Comparison of ENCODE assay signal across 8 cellular contexts in the genomic region with DNA sequence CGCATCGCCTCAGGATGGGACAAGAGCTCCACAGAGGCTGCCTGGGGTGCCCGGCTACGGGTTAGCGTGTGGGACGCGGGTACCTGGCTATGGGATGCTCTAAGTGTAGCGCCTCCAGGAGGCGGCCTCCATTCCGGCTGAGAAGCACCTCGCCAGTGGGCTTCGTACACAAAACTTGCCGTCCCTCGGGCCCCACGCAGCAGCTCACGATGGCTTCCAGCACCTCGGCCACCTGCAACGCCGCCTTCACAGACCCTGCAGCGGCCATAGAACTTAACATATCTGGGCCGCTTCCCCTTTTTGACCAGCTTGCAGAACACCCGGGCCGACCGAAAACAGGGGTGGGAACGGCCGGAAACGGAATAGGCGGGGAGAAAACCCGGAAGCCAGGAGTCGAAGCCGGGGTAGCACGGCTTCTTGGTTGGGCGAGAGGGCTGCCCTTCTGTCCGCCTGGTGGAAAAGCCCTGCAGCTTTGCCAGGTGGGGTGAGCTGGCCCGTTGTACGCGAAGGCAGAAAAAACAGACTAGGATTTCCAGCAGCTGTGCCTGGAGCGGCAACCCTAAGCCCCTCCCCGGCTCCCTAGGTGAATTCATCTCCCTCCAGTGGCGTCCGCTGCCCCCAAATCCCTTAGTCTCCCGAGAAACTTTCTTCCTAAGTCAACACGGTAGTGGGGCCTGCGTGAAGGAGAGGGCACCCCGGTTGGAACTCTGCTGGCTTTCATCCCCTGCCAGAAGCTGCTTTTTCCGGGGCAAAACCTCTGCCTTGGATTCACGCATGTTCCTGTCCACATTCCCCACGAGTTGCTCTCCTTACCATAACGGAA. TPM values are rescaled to one million over a fixed set of nuclear protein-coding genes. Genes with fewer than 3 reads are reported as not detected.
DNase-seq lines count a peak whose midpoint lies in the region; ATAC-seq and TF ChIP-seq lines count a peak whose summit lies in the region.

A gene (minus strand): TSS at position 337 of the 823 bp plus-strand sequence. CDS start 57 bp downstream, at position 280.

- no peaks in the 10 kb centered on the region for H3K27me3 Mint-ChIP-seq in naive thymus-derived CD4-positive, alpha-beta T cell
- H3K27me3 Mint-ChIP-seq in stimulated activated naive B cell treated with anti-CD40 and anti-IgM and Interleukin-4, amounts not matched to agents 10 μg/mL and 1 μg/mL and 100 μg/mL, for 72 hours: no peaks in the 10 kb centered on the region

- DNase-seq in DMS79 treated with DMSO at 0.1 percent for 48 hours (lab: John Stamatoyannopoulos, UW) (peak; percentile 91), KBM-7 (peak; percentile 97), Panc1 (ENCODE audit: low read depth, low spot score) (no peak), activated T-helper 1 cell treated with Interleukin-2 at 50 U/mL for 16 hours (ENCODE audit: low read depth) (peak; percentile 74), fibroblast of gingiva (ENCODE audit: low read depth) (peak; percentile 88)
- DNase-seq in naive thymus-derived CD4-positive, alpha-beta T cell: peak; percentile 64 to 86 (median 84)
- peak; percentile 93 for DNase-seq in stimulated activated naive B cell treated with anti-CD40 and anti-IgM and Interleukin-4, amounts not matched to agents 10 μg/mL and 1 μg/mL and 100 μg/mL, for 72 hours

- H3K4me3 Mint-ChIP-seq in naive thymus-derived CD4-positive, alpha-beta T cell: peak within 1 kb of the TSS; percentile 89 to 98 (median 96)
- peak within 1 kb of the TSS; percentile 90 to 92 for H3K4me3 Mint-ChIP-seq in stimulated activated naive B cell treated with anti-CD40 and anti-IgM and Interleukin-4, amounts not matched to agents 10 μg/mL and 1 μg/mL and 100 μg/mL, for 72 hours

- H3K27ac ChIP-seq in Panc1 (ENCODE audit: low read length): peak within 1 kb of the TSS; percentile 85
- H3K27ac ChIP-seq in naive thymus-derived CD4-positive, alpha-beta T cell (ENCODE audit: low read depth, low read length): peak within 1 kb of the TSS; percentile 79

- no peaks in the 10 kb centered on the region for H3K9me3 ChIP-seq in Panc1 (ENCODE audit: control insufficient read depth, insufficient read depth, low read depth, low read length)
- no peaks in the 10 kb centered on the region for H3K9me3 ChIP-seq in naive thymus-derived CD4-positive, alpha-beta T cell (ENCODE audit: control insufficient read depth in 2 of 3, low read length in 3 of 3)

- BruUV-seq in Panc1 (replicated peaks; lab: Mats Ljungman, UMichigan): no TSS peak

- H3K27ac Mint-ChIP-seq in naive thymus-derived CD4-positive, alpha-beta T cell: peak within 1 kb of the TSS; percentile 85 to 95 (median 93)
- H3K27ac Mint-ChIP-seq in stimulated activated naive B cell treated with anti-CD40 and anti-IgM and Interleukin-4, amounts not matched to agents 10 μg/mL and 1 μg/mL and 100 μg/mL, for 72 hours: peak within 1 kb of the TSS; percentile 96

- POLR2A ChIA-PET in Panc1 (lab: Charles Lee): interaction anchor here (0.6 kb wide), 2 partner anchors 147 to 786 kb away, joined by 3 read pairs; no protein-coding TSS in a partner anchor
- POLR2A ChIA-PET in naive thymus-derived CD4-positive, alpha-beta T cell (lab: Charles Lee): interaction anchor here (0.6 to 1.8 kb wide), 5 partner anchors 60 to 837 kb away, joined by 3 to 9 read pairs (median 4); a partner anchor contains a TSS

- peaks cover 0 to 2% (median 0%) of the 10 kb centered on the region in 11 donors for H3K9me3 Mint-ChIP-seq in naive thymus-derived CD4-positive, alpha-beta T cell
- H3K9me3 Mint-ChIP-seq in stimulated activated naive B cell treated with anti-CD40 and anti-IgM and Interleukin-4, amounts not matched to agents 10 μg/mL and 1 μg/mL and 100 μg/mL, for 72 hours: no peaks in the 10 kb centered on the region

- in situ Hi-C loops in KBM-7 (cut with MboI; ENCODE audit: low pct_unique_long_range_greater_than_20kb, low sequenced_read_pairs) (loop anchor here (25.0 kb wide), 1 partner anchor 811 kb away; no protein-coding TSS in a partner anchor), Panc1 (cut with HindIII; ENCODE audit: low pct_unique_long_range_greater_than_20kb, low sequenced_read_pairs) (no loop called here)

- peak; percentile 74 for TF ChIP-seq CTCF in Panc1 (IDR thresholded peaks at IDR 0.05)

- no peaks in the 10 kb centered on the region; the same call in 1 of the 2 replicates for H3K36me3 ChIP-seq in Panc1 (ENCODE audit: control insufficient read depth, insufficient read depth, low read length)
- H3K36me3 ChIP-seq in naive thymus-derived CD4-positive, alpha-beta T cell (ENCODE audit: control insufficient read depth in 2 of 3, insufficient read depth in 3 of 3, low read length in 3 of 3): no peaks in the 10 kb centered on the region

- H3K27me3 ChIP-seq in Panc1 (ENCODE audit: control insufficient read depth, insufficient read depth, low read length): no peaks in the 10 kb centered on the region
- H3K27me3 ChIP-seq in naive thymus-derived CD4-positive, alpha-beta T cell (ENCODE audit: control insufficient read depth in 2 of 2, insufficient read depth in 2 of 2, low read length in 2 of 2): no peaks in the 10 kb centered on the region

- ATAC-seq in GM21717 (IDR thresholded peaks at IDR 0.05; ENCODE audit: unreplicated experiment): peak; percentile 98
- ATAC-seq in Panc1: peak; percentile 98
- ATAC-seq in naive thymus-derived CD4-positive, alpha-beta T cell: peak; percentile 97
- peak; percentile 97 to 98 for ATAC-seq in stimulated activated naive B cell treated with anti-CD40 and anti-IgM and Interleukin-4, amounts not matched to agents 10 μg/mL and 1 μg/mL and 100 μg/mL, for 72 hours (replicated peaks)

- peak within 1 kb of the TSS; percentile 60 to 85 for H3K4me3 ChIP-seq in Panc1 (ENCODE audit: low read depth in 2 of 2, low read length in 2 of 2)
- H3K4me3 ChIP-seq in naive thymus-derived CD4-positive, alpha-beta T cell (ENCODE audit: low read length): peak within 1 kb of the TSS; percentile 88

- H3K4me1 Mint-ChIP-seq in naive thymus-derived CD4-positive, alpha-beta T cell: peaks cover 15 to 48% (median 30%) of the 10 kb centered on the region in 7 donors
- peaks cover 6 to 22% of the 10 kb centered on the region in 2 donors for H3K4me1 Mint-ChIP-seq in stimulated activated naive B cell treated with anti-CD40 and anti-IgM and Interleukin-4, amounts not matched to agents 10 μg/mL and 1 μg/mL and 100 μg/mL, for 72 hours

- CTCF ChIA-PET in Panc1 (lab: Charles Lee): no interaction called here
- CTCF ChIA-PET in naive thymus-derived CD4-positive, alpha-beta T cell (lab: Charles Lee): interaction anchor here (0.9 kb wide), 1 partner anchor 93 kb away, joined by 3 read pairs; no protein-coding TSS in a partner anchor

- H3K36me3 Mint-ChIP-seq in naive thymus-derived CD4-positive, alpha-beta T cell: peaks cover 0 to 5% (median 0%) of the 10 kb centered on the region in 5 donors
- peaks cover 3 to 6% of the 10 kb centered on the region in 2 donors for H3K36me3 Mint-ChIP-seq in stimulated activated naive B cell treated with anti-CD40 and anti-IgM and Interleukin-4, amounts not matched to agents 10 μg/mL and 1 μg/mL and 100 μg/mL, for 72 hours

- H3K4me1 ChIP-seq in Panc1 (ENCODE audit: control insufficient read depth, insufficient read depth, low read length): peaks cover 16% of the 10 kb centered on the region
- peaks cover 16 to 20% of the 10 kb centered on the region in 2 donors for H3K4me1 ChIP-seq in naive thymus-derived CD4-positive, alpha-beta T cell (ENCODE audit: control insufficient read depth in 2 of 2, insufficient read depth in 2 of 2, low read length in 2 of 2)

- intact Hi-C loops in Panc1 (cut with micrococcal nuclease; ENCODE audit: unreplicated experiment): loop anchor here (5.0 kb wide), 2 partner anchors 109 to 266 kb away; a partner anchor contains a TSS
- intact Hi-C loops in naive thymus-derived CD4-positive, alpha-beta T cell (cut with micrococcal nuclease): loop anchor here (1.0 to 10.0 kb wide), 15 partner anchors 109 to 1811 kb away; a partner anchor contains a TSS

RNA-seq across cellular contexts. Expression of the gene that starts here (rescaled TPM):
- 7.8 TPM for total RNA-seq in Panc1 (2021; ENCODE audit: unreplicated experiment)
- 4.8 TPM for polyA plus RNA-seq in Panc1 (2012; ENCODE audit: insufficient read length)
- 10 to 100 TPM in 2 of 5 experiments, 1 to 10 TPM in 3; 2.5 to 11.5 (median 5.2) TPM for total RNA-seq in naive thymus-derived CD4-positive, alpha-beta T cell
- polyA plus RNA-seq in naive thymus-derived CD4-positive, alpha-beta T cell: 1 to 10 TPM; 1.7 to 2.3 TPM
